Comparison of ENCODE assay signal across 12 cellular contexts in genomic region chr6:39814236-39814635, GRCh38. TPM values are rescaled to one million over a fixed set of nuclear protein-coding genes. Genes with fewer than 3 reads are reported as not detected.
"Had no signal": no experiment of that assay in that cellular context is flagged by ENCODE, and none has a peak within 500 bp of the region (broad histone marks: within the 10 kb centered on the region; RNA-seq: fewer than 3 reads in every experiment).

No MANE protein-coding gene starts in this region.

- ATAC-seq: esophagus mucosa had no signal

- H3K36me3 ChIP-seq: breast epithelium had no signal

- H3K4me3 ChIP-seq: breast epithelium had no signal

- H3K9me3 ChIP-seq: breast epithelium had no signal

- DNase-seq: activated B cell treated with CpG ODN at 0.5 μM for 24 hours; activated CD4-positive, alpha-beta T cell treated with anti-CD3 and anti-CD28 coated beads, Interleukin-2, amount 10 ng/mL, durations not matched to agents 24 days and 14 days; activated CD8-positive, alpha-beta memory T cell treated with anti-CD3 and anti-CD28 coated beads, Interleukin-2, amount 50 U/mL, for 48 hours; activated naive CD4-positive, alpha-beta T cell; foreskin fibroblast; kidney glomerular epithelial cell; stimulated activated CD4-positive, alpha-beta T cell treated with anti-CD3 and anti-CD28 coated beads, Interleukin-15, amount 100 ng/mL, for 24 hours; stimulated activated CD4-positive, alpha-beta T cell treated with anti-CD3 and anti-CD28 coated beads, Interleukin-4, amount 100 ng/mL, for 1 hour; stimulated activated naive CD4-positive, alpha-beta T cell; SW 1271 had no signal

- H3K27me3 ChIP-seq: breast epithelium had no signal

RNA-seq across cellular contexts. Expression of gene DAAM2, which starts 22.1 kb away (rescaled TPM):
- total RNA-seq: activated B cell treated with CpG ODN at 0.5 μM for 24 hours; activated CD4-positive, alpha-beta T cell treated with anti-CD3 and anti-CD28 coated beads, Interleukin-2, amount 10 ng/mL, durations not matched to agents 24 days and 14 days had no signal
